In the genomic region with DNA sequence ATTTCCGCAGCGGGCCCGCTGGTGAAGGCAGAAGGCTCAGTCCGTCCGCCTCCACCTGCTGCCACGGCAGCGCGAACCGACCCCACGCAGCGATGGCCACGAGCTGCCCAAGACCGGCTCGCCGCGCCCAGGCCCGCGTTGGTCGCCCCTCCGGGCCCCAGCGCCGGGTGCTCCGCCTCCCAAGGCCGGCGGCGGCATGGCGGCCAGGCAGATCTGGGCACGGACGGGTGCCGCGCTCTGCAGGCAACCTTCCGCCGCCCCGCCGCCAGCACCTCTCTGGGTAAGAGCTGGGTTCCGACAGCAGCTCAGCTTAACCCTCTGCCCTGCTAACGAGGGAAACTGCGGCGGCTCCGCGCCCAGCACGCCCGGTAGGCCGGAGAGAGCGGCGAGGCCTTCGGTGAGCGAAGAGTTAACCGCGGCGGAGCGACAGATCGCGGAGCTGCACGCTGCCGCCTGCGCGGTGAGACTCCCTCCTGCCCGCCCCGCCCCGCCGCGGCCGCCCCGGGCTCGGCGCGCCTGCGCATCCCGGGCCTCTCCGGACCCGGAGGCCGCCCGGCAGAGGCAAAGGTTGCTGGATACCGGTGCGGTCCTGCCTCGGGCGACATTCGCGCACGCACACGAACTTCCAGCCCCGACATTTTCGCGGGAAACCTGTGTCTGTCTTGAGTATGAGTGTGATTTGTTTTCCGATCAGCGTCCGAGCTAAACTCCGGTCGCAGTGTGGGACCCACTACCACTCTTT, we compare ENCODE assay signal across 1 cellular context.
TF ChIP-seq lines count a peak whose summit lies in the region.

A gene (plus strand): TSS at position 177 of the 742 bp plus-strand sequence. CDS start 20 bp downstream, at position 197.

TF ChIP-seq in K562, 482 proteins besides CTCF, POLR2A, EP300 and RAD21 (continued from another document and continues in another):
- TF ChIP-seq, protein P1, sequence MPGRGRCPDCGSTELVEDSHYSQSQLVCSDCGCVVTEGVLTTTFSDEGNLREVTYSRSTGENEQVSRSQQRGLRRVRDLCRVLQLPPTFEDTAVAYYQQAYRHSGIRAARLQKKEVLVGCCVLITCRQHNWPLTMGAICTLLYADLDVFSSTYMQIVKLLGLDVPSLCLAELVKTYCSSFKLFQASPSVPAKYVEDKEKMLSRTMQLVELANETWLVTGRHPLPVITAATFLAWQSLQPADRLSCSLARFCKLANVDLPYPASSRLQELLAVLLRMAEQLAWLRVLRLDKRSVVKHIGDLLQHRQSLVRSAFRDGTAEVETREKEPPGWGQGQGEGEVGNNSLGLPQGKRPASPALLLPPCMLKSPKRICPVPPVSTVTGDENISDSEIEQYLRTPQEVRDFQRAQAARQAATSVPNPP (IDR thresholded peaks at IDR 0.05; ENCODE audit: borderline replicate concordance, insufficient read depth, insufficient read length) = no peak
- TF ChIP-seq TGIF2 (CRISPR knock-in tag; IDR thresholded peaks at IDR 0.05) = peak; percentile 81; the same call in 1 of the 2 replicates
- TF ChIP-seq, protein P2, sequence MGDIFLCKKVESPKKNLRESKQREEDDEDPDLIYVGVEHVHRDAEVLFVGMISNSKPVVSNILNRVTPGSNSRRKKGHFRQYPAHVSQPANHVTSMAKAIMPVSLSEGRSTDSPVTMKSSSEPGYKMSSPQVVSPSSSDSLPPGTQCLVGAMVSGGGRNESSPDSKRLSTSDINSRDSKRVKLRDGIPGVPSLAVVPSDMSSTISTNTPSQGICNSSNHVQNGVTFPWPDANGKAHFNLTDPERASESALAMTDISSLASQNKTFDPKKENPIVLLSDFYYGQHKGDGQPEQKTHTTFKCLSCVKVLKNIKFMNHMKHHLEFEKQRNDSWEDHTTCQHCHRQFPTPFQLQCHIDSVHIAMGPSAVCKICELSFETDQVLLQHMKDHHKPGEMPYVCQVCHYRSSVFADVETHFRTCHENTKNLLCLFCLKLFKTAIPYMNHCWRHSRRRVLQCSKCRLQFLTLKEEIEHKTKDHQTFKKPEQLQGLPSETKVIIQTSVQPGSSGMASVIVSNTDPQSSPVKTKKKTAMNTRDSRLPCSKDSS (IDR thresholded peaks at IDR 0.05; ENCODE audit: low read depth, partially characterized antibody) = no peak
- peak; percentile 98 for TF ChIP-seq FIP1L1 (IDR thresholded peaks at IDR 0.05; ENCODE audit: low read depth, low read length, poor library complexity, severe bottlenecking)
- peak; percentile 90 for TF ChIP-seq SUPT5H (IDR thresholded peaks at IDR 0.05)
- TF ChIP-seq POLR2G (IDR thresholded peaks at IDR 0.05; ENCODE audit: low read depth, low read length) = peak; percentile 99
- TF ChIP-seq MBD2 (IDR thresholded peaks at IDR 0.05; ENCODE audit: borderline replicate concordance, low read depth) = peak; percentile 45; the same call in 1 of the 2 replicates
- no peak for TF ChIP-seq RFX5 (IDR thresholded peaks at IDR 0.05; ENCODE audit: low read depth, low read length)
- TF ChIP-seq JUN (IDR thresholded peaks at IDR 0.05; ENCODE audit: borderline replicate concordance, low read depth, low read length) = peak; percentile 6; the same call in 1 of the 2 replicates
- TF ChIP-seq JUN (CRISPR knock-in tag; IDR thresholded peaks at IDR 0.05; ENCODE audit: borderline replicate concordance) = peak; percentile 90
- TF ChIP-seq EWSR1 (IDR thresholded peaks at IDR 0.05; ENCODE audit: borderline replicate concordance, low read depth, partially characterized antibody) = no peak
- TF ChIP-seq KLF10 (CRISPR knock-in tag; IDR thresholded peaks at IDR 0.05) = no peak
- TF ChIP-seq PML (IDR thresholded peaks at IDR 0.05; ENCODE audit: low read length) = peak; percentile 59
- TF ChIP-seq ZNF436 (CRISPR knock-in tag; IDR thresholded peaks at IDR 0.05) = no peak
- no peak; the same call in 1 of the 2 replicates for TF ChIP-seq ZNF197 (CRISPR knock-in tag; IDR thresholded peaks at IDR 0.05; ENCODE audit: low read depth)
- TF ChIP-seq L3MBTL2 (IDR thresholded peaks at IDR 0.05) = peak; percentile 95
- TF ChIP-seq MTA3 (IDR thresholded peaks at IDR 0.05; ENCODE audit: borderline replicate concordance) = peak; percentile 96; the same call in 1 of the 2 replicates
- TF ChIP-seq SMARCA4 (IDR thresholded peaks at IDR 0.05) = peak; percentile 69
- TF ChIP-seq, protein P3, sequence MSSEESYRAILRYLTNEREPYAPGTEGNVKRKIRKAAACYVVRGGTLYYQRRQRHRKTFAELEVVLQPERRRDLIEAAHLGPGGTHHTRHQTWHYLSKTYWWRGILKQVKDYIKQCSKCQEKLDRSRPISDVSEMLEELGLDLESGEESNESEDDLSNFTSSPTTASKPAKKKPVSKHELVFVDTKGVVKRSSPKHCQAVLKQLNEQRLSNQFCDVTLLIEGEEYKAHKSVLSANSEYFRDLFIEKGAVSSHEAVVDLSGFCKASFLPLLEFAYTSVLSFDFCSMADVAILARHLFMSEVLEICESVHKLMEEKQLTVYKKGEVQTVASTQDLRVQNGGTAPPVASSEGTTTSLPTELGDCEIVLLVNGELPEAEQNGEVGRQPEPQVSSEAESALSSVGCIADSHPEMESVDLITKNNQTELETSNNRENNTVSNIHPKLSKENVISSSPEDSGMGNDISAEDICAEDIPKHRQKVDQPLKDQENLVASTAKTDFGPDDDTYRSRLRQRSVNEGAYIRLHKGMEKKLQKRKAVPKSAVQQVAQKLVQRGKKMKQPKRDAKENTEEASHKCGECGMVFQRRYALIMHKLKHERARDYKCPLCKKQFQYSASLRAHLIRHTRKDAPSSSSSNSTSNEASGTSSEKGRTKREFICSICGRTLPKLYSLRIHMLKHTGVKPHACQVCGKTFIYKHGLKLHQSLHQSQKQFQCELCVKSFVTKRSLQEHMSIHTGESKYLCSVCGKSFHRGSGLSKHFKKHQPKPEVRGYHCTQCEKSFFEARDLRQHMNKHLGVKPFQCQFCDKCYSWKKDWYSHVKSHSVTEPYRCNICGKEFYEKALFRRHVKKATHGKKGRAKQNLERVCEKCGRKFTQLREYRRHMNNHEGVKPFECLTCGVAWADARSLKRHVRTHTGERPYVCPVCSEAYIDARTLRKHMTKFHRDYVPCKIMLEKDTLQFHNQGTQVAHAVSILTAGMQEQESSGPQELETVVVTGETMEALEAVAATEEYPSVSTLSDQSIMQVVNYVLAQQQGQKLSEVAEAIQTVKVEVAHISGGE (CRISPR knock-in tag; IDR thresholded peaks at IDR 0.05) = peak in 2 of 3 experiments; percentile 46 to 78; a peak in 3 of 6 replicates
- TF ChIP-seq FOS (IDR thresholded peaks at IDR 0.05; ENCODE audit: extremely low read depth, insufficient read length) = no peak
- TF ChIP-seq, protein P4, sequence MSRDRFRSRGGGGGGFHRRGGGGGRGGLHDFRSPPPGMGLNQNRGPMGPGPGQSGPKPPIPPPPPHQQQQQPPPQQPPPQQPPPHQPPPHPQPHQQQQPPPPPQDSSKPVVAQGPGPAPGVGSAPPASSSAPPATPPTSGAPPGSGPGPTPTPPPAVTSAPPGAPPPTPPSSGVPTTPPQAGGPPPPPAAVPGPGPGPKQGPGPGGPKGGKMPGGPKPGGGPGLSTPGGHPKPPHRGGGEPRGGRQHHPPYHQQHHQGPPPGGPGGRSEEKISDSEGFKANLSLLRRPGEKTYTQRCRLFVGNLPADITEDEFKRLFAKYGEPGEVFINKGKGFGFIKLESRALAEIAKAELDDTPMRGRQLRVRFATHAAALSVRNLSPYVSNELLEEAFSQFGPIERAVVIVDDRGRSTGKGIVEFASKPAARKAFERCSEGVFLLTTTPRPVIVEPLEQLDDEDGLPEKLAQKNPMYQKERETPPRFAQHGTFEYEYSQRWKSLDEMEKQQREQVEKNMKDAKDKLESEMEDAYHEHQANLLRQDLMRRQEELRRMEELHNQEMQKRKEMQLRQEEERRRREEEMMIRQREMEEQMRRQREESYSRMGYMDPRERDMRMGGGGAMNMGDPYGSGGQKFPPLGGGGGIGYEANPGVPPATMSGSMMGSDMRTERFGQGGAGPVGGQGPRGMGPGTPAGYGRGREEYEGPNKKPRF (IDR thresholded peaks at IDR 0.05; ENCODE audit: low read depth, low read length) = no peak
- peak; percentile 70; the same call in 1 of the 2 replicates for TF ChIP-seq DPF2 (IDR thresholded peaks at IDR 0.05)
- no peak for TF ChIP-seq RUNX1 (IDR thresholded peaks at IDR 0.05; ENCODE audit: low read depth)
- TF ChIP-seq ZNF311 (CRISPR knock-in tag; IDR thresholded peaks at IDR 0.05) = no peak
- peak; percentile 70 to 91 (median 83) for TF ChIP-seq YY1 (IDR thresholded peaks at IDR 0.05; ENCODE audit: borderline replicate concordance in 1 of 3, control insufficient read depth in 1 of 3, extremely low read depth in 1 of 3, insufficient read depth in 3 of 3, insufficient read length in 1 of 3, insufficient replicate concordance in 2 of 3, low read depth in 1 of 3, low read length in 2 of 3)
- TF ChIP-seq, protein P5, sequence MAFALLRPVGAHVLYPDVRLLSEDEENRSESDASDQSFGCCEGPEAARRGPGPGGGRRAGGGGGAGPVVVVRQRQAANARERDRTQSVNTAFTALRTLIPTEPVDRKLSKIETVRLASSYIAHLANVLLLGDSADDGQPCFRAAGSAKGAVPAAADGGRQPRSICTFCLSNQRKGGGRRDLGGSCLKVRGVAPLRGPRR (CRISPR knock-in tag; IDR thresholded peaks at IDR 0.05) = no peak
- TF ChIP-seq E2F3 (CRISPR knock-in tag; IDR thresholded peaks at IDR 0.05) = peak; percentile 62
- no peak for TF ChIP-seq MXI1 (IDR thresholded peaks at IDR 0.05; ENCODE audit: low read depth, low read length)
- TF ChIP-seq DACH1 (IDR thresholded peaks at IDR 0.05; ENCODE audit: partially characterized antibody) = no peak
- no peak for TF ChIP-seq SNRNP70 (optimal IDR thresholded peaks at IDR 0.05; ENCODE audit: low read depth, low read length)
- no peak for TF ChIP-seq MYBL2 (IDR thresholded peaks at IDR 0.05; ENCODE audit: low read depth)
- TF ChIP-seq MYBL2 (CRISPR knock-in tag; IDR thresholded peaks at IDR 0.05; ENCODE audit: borderline replicate concordance) = no peak
- TF ChIP-seq, protein P6, sequence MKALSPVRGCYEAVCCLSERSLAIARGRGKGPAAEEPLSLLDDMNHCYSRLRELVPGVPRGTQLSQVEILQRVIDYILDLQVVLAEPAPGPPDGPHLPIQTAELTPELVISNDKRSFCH (CRISPR knock-in tag; IDR thresholded peaks at IDR 0.05) = no peak
- TF ChIP-seq, protein P6 (tag; IDR thresholded peaks at IDR 0.05) = peak; percentile 91
- 0 out of 2 replicates have a peak, but pooled peaks have one; percentile 8 for TF ChIP-seq ZNF134 (CRISPR knock-in tag; conservative IDR thresholded peaks at IDR 0.05)
- peak in 1 of 2 experiments; percentile 65; a peak in 2 of 4 replicates for TF ChIP-seq FOXA3 (CRISPR knock-in tag; conservative IDR thresholded peaks at IDR 0.05 in 1 of 2, IDR thresholded peaks at IDR 0.05 in 1 of 2)
- TF ChIP-seq, protein P7, sequence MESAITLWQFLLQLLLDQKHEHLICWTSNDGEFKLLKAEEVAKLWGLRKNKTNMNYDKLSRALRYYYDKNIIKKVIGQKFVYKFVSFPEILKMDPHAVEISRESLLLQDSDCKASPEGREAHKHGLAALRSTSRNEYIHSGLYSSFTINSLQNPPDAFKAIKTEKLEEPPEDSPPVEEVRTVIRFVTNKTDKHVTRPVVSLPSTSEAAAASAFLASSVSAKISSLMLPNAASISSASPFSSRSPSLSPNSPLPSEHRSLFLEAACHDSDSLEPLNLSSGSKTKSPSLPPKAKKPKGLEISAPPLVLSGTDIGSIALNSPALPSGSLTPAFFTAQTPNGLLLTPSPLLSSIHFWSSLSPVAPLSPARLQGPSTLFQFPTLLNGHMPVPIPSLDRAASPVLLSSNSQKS (CRISPR knock-in tag; IDR thresholded peaks at IDR 0.05) = no peak
- peak; percentile 85 for TF ChIP-seq ATF7 (IDR thresholded peaks at IDR 0.05)
- no peak for TF ChIP-seq DNMT1 (IDR thresholded peaks at IDR 0.05)
- TF ChIP-seq, protein P8, sequence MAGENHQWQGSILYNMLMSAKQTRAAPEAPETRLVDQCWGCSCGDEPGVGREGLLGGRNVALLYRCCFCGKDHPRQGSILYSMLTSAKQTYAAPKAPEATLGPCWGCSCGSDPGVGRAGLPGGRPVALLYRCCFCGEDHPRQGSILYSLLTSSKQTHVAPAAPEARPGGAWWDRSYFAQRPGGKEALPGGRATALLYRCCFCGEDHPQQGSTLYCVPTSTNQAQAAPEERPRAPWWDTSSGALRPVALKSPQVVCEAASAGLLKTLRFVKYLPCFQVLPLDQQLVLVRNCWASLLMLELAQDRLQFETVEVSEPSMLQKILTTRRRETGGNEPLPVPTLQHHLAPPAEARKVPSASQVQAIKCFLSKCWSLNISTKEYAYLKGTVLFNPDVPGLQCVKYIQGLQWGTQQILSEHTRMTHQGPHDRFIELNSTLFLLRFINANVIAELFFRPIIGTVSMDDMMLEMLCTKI (IDR thresholded peaks at IDR 0.05; ENCODE audit: partially characterized antibody) = no peak
- TF ChIP-seq, protein P9, sequence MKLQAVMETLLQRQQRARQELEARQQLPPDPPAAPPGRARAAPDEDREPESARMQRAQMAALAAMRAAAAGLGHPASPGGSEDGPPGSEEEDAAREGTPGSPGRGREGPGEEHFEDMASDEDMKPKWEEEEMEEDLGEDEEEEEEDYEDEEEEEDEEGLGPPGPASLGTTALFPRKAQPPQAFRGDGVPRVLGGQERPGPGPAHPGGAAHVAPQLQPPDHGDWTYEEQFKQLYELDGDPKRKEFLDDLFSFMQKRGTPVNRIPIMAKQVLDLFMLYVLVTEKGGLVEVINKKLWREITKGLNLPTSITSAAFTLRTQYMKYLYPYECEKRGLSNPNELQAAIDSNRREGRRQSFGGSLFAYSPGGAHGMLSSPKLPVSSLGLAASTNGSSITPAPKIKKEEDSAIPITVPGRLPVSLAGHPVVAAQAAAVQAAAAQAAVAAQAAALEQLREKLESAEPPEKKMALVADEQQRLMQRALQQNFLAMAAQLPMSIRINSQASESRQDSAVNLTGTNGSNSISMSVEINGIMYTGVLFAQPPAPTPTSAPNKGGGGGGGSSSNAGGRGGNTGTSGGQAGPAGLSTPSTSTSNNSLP (IDR thresholded peaks at IDR 0.05; ENCODE audit: borderline replicate concordance, low read depth, low read length) = no peak
- no peak for TF ChIP-seq ZC3H11A (IDR thresholded peaks at IDR 0.05; ENCODE audit: low read depth, low read length)
- TF ChIP-seq, protein P10, sequence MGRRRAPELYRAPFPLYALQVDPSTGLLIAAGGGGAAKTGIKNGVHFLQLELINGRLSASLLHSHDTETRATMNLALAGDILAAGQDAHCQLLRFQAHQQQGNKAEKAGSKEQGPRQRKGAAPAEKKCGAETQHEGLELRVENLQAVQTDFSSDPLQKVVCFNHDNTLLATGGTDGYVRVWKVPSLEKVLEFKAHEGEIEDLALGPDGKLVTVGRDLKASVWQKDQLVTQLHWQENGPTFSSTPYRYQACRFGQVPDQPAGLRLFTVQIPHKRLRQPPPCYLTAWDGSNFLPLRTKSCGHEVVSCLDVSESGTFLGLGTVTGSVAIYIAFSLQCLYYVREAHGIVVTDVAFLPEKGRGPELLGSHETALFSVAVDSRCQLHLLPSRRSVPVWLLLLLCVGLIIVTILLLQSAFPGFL (CRISPR knock-in tag; IDR thresholded peaks at IDR 0.05) = peak; percentile 94; the same call in 1 of the 2 replicates
- TF ChIP-seq ILK (tag; IDR thresholded peaks at IDR 0.05; ENCODE audit: borderline replicate concordance, low read depth) = no peak
- no peak for TF ChIP-seq ZNF77 (CRISPR knock-in tag; IDR thresholded peaks at IDR 0.05)
- TF ChIP-seq ZBTB17 (CRISPR knock-in tag; IDR thresholded peaks at IDR 0.05) = peak; percentile 94
